In genomic region chr20:58481541-58482021, GRCh38 we compare ENCODE assay signal across 8 cellular contexts. TPM values are rescaled to one million over a fixed set of nuclear protein-coding genes. Genes with fewer than 3 reads are reported as not detected.
DNase-seq lines count a peak whose midpoint lies in the region; ATAC-seq and TF ChIP-seq lines count a peak whose summit lies in the region.

No MANE protein-coding gene starts in this region.

- H3K4me3 ChIP-seq in endodermal cell (ENCODE audit: low read length) (no peak overlapping the region), thoracic aorta (no peak overlapping the region)

- H3K4me1 Mint-ChIP-seq in HFFc6 (ENCODE audit: low read depth), result peaks cover 14% of the 10 kb centered on the region
- H3K4me1 Mint-ChIP-seq in endodermal cell, result peaks cover 9% of the 10 kb centered on the region
- peaks cover 0 to 9% (median 6%) of the 10 kb centered on the region in 4 donors for H3K4me1 Mint-ChIP-seq in naive thymus-derived CD8-positive, alpha-beta T cell

- 29% methylated on average over 16 of the region's 16 CpGs; no CpG with 5 or more reads in 1 of the 2 experiments for WGBS in endodermal cell (ENCODE audit: insufficient coverage in 1 of 2, insufficient read length in 1 of 2), 2 experiments

- in situ Hi-C loops in ACHN (cut with HindIII; ENCODE audit: low pct_ligation_motif_present, low pct_unique_long_range_greater_than_20kb, low sequenced_read_pairs), result no loop called here

- no peak overlapping the region for H3K27ac Mint-ChIP-seq in HFFc6
- H3K27ac Mint-ChIP-seq in endodermal cell, result peak overlapping the region; percentile 54
- peak overlapping the region in 1 of 10 donors; percentile 25 for H3K27ac Mint-ChIP-seq in naive thymus-derived CD8-positive, alpha-beta T cell

- peaks cover 28% of the 10 kb centered on the region for H3K9me3 Mint-ChIP-seq in HFFc6
- H3K9me3 Mint-ChIP-seq in endodermal cell, result peaks cover 59% of the 10 kb centered on the region
- peaks cover 5 to 22% (median 17%) of the 10 kb centered on the region in 9 donors for H3K9me3 Mint-ChIP-seq in naive thymus-derived CD8-positive, alpha-beta T cell

- no peak overlapping the region for H3K9ac ChIP-seq in endodermal cell (ENCODE audit: extremely low read depth, low read length, poor library complexity, severe bottlenecking)

- H3K4me3 Mint-ChIP-seq in HFFc6 (no peak overlapping the region; the same call in 1 of the 2 replicates), endodermal cell (no peak overlapping the region)
- H3K4me3 Mint-ChIP-seq in naive thymus-derived CD8-positive, alpha-beta T cell, result peak overlapping the region in 3 of 10 donors; percentile 21 to 50 (median 34)

- H3K27ac ChIP-seq in endodermal cell (ENCODE audit: low read depth, low read length) (no peak overlapping the region), thoracic aorta (no peak overlapping the region)

- ATAC-seq in naive thymus-derived CD8-positive, alpha-beta T cell, result peak; percentile 54 to 66
- ATAC-seq in thoracic aorta (ENCODE audit: insufficient number of reproducible peaks, low FRiP score, low read depth) (no peak), HG03097 (IDR thresholded peaks at IDR 0.05; ENCODE audit: low FRiP score, unreplicated experiment) (no peak)

- H3K27me3 ChIP-seq in endodermal cell (ENCODE audit: control insufficient read depth, insufficient read depth, low read length, poor library complexity, severe bottlenecking) (no peaks in the 10 kb centered on the region), thoracic aorta (replicated peaks; ENCODE audit: insufficient read depth) (no peaks in the 10 kb centered on the region)

- peak; percentile 93 for TF ChIP-seq CTCF in HFFc6 (IDR thresholded peaks at IDR 0.05)
- TF ChIP-seq CTCF in endodermal cell (conservative IDR thresholded peaks at IDR 0.05), result peak; percentile 96
- peak; percentile 28 for TF ChIP-seq CTCF in thoracic aorta (IDR thresholded peaks at IDR 0.05)

- H3K36me3 Mint-ChIP-seq in HFFc6 (ENCODE audit: low read depth) (peaks cover 59% of the 10 kb centered on the region), endodermal cell (ENCODE audit: low read depth) (peaks cover 40% of the 10 kb centered on the region)
- H3K36me3 Mint-ChIP-seq in naive thymus-derived CD8-positive, alpha-beta T cell, result peaks cover 3 to 27% (median 13%) of the 10 kb centered on the region in 3 donors

- H3K27me3 Mint-ChIP-seq in HFFc6 (ENCODE audit: insufficient read depth) (no peaks in the 10 kb centered on the region; the same call in 1 of the 2 replicates), endodermal cell (ENCODE audit: insufficient read depth) (no peaks in the 10 kb centered on the region)
- H3K27me3 Mint-ChIP-seq in naive thymus-derived CD8-positive, alpha-beta T cell, result peaks cover 5 to 36% (median 14%) of the 10 kb centered on the region in 5 donors

- H3K36me3 ChIP-seq in endodermal cell (ENCODE audit: control insufficient read depth, insufficient read depth, low read length) (no peaks in the 10 kb centered on the region), thoracic aorta (no peaks in the 10 kb centered on the region)

- peak; percentile 28 for DNase-seq in ACHN
- DNase-seq in HFFc6, result peak; percentile 24
- DNase-seq in activated CD4-positive, alpha-beta T cell treated with anti-CD3 and anti-CD28 coated beads for 24 hours (ENCODE audit: low read depth in 2 of 2), result peak; percentile 34 to 50
- DNase-seq in endodermal cell, result peak; percentile 92
- peak; percentile 36 to 74 (median 58) for DNase-seq in naive thymus-derived CD8-positive, alpha-beta T cell
- no peak for DNase-seq in thoracic aorta (ENCODE audit: low spot score)
- no peak for DNase-seq in A172 (ENCODE audit: low spot score)

- POLR2A ChIA-PET in naive thymus-derived CD8-positive, alpha-beta T cell (lab: Charles Lee), result interaction anchor here (1.2 kb wide), 1 partner anchor 170 kb away, joined by 4 read pairs; the partner anchor contains the start of gene STX16

- peaks cover 49% of the 10 kb centered on the region for H3K9me3 ChIP-seq in endodermal cell (ENCODE audit: control insufficient read depth, low read length)
- peaks cover 12% of the 10 kb centered on the region for H3K9me3 ChIP-seq in thoracic aorta

- peaks cover 3% of the 10 kb centered on the region for H3K4me1 ChIP-seq in endodermal cell (ENCODE audit: control insufficient read depth, insufficient read depth, low read length)
- no peaks in the 10 kb centered on the region for H3K4me1 ChIP-seq in thoracic aorta (ENCODE audit: control insufficient read depth in 1 of 2, low read depth in 2 of 2)

RNA-seq across cellular contexts. Expression of gene APCDD1L, which starts 33.6 kb away (rescaled TPM):
- 10 to 100 TPM; 14.5 to 43.3 (median 34.9) TPM for total RNA-seq in HFFc6 (2021; fragmentation: NEBNext Ultra II Directional; extraction: Animal tissue kit (Norgen Biotek cat#: 25700))
- 1 to 10 TPM; 6.4 TPM for total RNA-seq in endodermal cell
- polyA plus RNA-seq in endodermal cell (2013, experiment 1 of 2), result 0.78 TPM
- polyA plus RNA-seq in endodermal cell (2013, experiment 2 of 2), result 1.1 TPM
- not detected for total RNA-seq in naive thymus-derived CD8-positive, alpha-beta T cell
- under 1 TPM in 1 of 3 donors, not detected in 2; 0.48 TPM for polyA plus RNA-seq in naive thymus-derived CD8-positive, alpha-beta T cell
- 10 to 100 TPM in 1 of 2 donors, 1 to 10 TPM in 1; 9.2 to 12.9 TPM for total RNA-seq in thoracic aorta
- 0.78 and 2.4 TPM in 2 replicates for total RNA-seq in A172 (2014; rRNA removed; shearing (Covaris generic))

Comparison
In these comparisons a context has a peak if more than half of its experiments do, and no peak if none do; other contexts are left out.
1. DNase-seq: peak in ACHN (single experiment), HFFc6 (single experiment), activated CD4-positive, alpha-beta T cell treated with anti-CD3 and anti-CD28 coated beads for 24 hours (2 of 2), endodermal cell (single experiment) and naive thymus-derived CD8-positive, alpha-beta T cell (10 of 10); none in thoracic aorta (single experiment) and A172 (single experiment).
2. CTCF ChIP-seq: peak in every context shown above with its lines; median percentile 96 in endodermal cell; 93 in HFFc6; 28 in thoracic aorta.
3. ATAC-seq: peak in naive thymus-derived CD8-positive, alpha-beta T cell (2 of 2); none in thoracic aorta (single experiment) and HG03097 (single experiment).